Comparison of ENCODE assay signal across 1 cellular context in the genomic region with DNA sequence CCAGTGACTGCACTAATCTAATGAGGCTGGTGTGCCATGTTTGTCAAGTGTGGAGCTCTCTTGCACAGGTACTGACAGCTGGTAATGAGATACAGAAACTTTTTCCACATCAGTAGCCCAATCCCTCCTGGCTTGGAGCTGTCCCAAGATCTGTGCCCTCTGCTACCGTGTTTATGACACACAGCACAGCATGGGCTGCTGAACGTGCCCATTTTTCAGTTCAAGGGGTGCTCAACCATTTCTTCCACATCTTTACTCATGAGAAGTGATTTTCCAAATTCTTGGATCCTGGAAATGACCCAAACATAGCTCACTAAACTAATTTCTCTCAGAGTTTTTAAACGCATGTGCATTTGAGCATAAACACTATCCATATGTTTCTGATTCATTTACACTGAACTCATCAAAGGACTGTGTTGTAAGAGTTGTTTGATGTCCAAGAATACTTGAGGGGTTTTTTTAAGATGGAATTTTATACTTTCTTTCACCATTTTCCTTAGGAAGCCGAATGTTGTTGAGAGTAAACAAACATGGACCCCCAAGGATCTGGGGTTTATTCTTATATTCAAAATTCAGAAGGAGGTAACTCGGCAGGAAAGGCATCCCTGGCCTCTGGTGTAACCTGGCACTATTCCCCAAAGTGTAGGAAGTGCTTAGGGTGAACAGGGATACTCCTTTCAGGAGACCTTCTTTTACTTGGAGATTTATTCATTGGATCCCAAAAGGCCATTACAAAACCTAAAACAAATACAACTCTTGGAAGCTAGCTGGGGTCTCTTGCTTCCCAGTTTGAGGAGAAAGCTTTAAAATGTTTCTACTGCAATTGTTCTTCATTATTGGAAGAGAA.
TF ChIP-seq lines count a peak whose summit lies in the region.

No MANE protein-coding gene starts in this region.

TF ChIP-seq in IMR-90, 13 proteins besides CTCF, POLR2A, EP300 and RAD21 (continued from another document):
- TF ChIP-seq, protein P1, sequence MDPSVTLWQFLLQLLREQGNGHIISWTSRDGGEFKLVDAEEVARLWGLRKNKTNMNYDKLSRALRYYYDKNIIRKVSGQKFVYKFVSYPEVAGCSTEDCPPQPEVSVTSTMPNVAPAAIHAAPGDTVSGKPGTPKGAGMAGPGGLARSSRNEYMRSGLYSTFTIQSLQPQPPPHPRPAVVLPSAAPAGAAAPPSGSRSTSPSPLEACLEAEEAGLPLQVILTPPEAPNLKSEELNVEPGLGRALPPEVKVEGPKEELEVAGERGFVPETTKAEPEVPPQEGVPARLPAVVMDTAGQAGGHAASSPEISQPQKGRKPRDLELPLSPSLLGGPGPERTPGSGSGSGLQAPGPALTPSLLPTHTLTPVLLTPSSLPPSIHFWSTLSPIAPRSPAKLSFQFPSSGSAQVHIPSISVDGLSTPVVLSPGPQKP (IDR thresholded peaks at IDR 0.05; ENCODE audit: borderline replicate concordance, low read depth, low read length) = no peak
- no peak for TF ChIP-seq CEBPB (IDR thresholded peaks at IDR 0.05; ENCODE audit: low read depth, low read length)
- TF ChIP-seq MAZ (IDR thresholded peaks at IDR 0.05; ENCODE audit: borderline replicate concordance, low read depth, low read length) = no peak
- TF ChIP-seq, protein P2, sequence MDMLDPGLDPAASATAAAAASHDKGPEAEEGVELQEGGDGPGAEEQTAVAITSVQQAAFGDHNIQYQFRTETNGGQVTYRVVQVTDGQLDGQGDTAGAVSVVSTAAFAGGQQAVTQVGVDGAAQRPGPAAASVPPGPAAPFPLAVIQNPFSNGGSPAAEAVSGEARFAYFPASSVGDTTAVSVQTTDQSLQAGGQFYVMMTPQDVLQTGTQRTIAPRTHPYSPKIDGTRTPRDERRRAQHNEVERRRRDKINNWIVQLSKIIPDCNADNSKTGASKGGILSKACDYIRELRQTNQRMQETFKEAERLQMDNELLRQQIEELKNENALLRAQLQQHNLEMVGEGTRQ (IDR thresholded peaks at IDR 0.05; ENCODE audit: low read depth, low read length) = no peak
- TF ChIP-seq CHD1 (IDR thresholded peaks at IDR 0.05; ENCODE audit: low read depth, low read length) = no peak
- TF ChIP-seq SMC3 (IDR thresholded peaks at IDR 0.05; ENCODE audit: low read depth, low read length) = no peak
